Comparison of ENCODE assay signal across 1 cellular context in the genomic region with DNA sequence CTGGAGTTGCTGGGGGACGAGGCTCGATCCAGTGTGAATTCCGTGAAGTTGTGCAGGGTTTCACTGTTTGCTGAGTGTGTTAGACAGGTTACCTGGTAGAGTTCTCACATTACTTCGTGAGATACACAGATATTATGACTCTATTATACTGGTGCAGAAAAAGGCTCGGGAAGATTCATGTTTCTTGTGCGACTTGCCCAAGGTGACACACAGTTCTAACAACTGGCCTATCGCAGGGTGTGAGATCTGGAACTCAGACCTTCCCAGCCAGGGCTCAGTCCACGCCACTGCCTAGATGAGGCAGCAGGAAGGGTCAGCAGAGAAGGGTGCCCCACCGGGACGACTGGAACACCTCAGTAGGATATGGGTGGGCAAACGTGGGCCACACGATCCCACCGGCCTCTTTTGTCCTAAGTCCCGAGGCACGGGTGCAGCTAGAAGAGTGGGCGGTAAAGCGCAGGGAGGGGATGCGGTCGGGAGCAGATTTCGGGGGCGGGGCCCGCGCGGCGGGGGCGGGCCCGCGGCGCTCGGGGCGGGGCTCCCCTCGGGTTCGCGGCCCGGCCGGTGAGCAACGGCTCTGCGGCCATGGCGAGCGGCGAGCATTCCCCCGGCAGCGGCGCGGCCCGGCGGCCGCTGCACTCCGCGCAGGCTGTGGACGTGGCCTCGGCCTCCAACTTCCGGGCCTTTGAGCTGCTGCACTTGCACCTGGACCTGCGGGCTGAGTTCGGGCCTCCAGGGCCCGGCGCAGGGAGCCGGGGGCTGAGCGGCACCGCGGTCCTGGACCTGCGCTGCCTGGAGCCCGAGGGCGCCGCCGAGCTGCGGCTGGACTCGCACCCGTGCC.
TF ChIP-seq lines count a peak whose summit lies in the region.

A gene with protein sequence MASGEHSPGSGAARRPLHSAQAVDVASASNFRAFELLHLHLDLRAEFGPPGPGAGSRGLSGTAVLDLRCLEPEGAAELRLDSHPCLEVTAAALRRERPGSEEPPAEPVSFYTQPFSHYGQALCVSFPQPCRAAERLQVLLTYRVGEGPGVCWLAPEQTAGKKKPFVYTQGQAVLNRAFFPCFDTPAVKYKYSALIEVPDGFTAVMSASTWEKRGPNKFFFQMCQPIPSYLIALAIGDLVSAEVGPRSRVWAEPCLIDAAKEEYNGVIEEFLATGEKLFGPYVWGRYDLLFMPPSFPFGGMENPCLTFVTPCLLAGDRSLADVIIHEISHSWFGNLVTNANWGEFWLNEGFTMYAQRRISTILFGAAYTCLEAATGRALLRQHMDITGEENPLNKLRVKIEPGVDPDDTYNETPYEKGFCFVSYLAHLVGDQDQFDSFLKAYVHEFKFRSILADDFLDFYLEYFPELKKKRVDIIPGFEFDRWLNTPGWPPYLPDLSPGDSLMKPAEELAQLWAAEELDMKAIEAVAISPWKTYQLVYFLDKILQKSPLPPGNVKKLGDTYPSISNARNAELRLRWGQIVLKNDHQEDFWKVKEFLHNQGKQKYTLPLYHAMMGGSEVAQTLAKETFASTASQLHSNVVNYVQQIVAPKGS (plus strand): TSS at position 567 of the 841 bp plus-strand sequence. CDS start 19 bp downstream, at position 586.

TF ChIP-seq in HEK293, 187 proteins besides CTCF, POLR2A, EP300 and RAD21 (continued from another document and continues in another):
- TF ChIP-seq, protein P1, sequence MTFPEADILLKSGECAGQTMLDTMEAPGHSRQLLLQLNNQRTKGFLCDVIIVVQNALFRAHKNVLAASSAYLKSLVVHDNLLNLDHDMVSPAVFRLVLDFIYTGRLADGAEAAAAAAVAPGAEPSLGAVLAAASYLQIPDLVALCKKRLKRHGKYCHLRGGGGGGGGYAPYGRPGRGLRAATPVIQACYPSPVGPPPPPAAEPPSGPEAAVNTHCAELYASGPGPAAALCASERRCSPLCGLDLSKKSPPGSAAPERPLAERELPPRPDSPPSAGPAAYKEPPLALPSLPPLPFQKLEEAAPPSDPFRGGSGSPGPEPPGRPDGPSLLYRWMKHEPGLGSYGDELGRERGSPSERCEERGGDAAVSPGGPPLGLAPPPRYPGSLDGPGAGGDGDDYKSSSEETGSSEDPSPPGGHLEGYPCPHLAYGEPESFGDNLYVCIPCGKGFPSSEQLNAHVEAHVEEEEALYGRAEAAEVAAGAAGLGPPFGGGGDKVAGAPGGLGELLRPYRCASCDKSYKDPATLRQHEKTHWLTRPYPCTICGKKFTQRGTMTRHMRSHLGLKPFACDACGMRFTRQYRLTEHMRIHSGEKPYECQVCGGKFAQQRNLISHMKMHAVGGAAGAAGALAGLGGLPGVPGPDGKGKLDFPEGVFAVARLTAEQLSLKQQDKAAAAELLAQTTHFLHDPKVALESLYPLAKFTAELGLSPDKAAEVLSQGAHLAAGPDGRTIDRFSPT (tag by site-specific recombination; IDR thresholded peaks at IDR 0.05) = no peak
- TF ChIP-seq ZFP3 (tag by site-specific recombination; IDR thresholded peaks at IDR 0.05; ENCODE audit: low read depth) = no peak
- TF ChIP-seq ZNF433 (tag by site-specific recombination; IDR thresholded peaks at IDR 0.05; ENCODE audit: low read depth) = no peak
- TF ChIP-seq ZNF596 (tag by site-specific recombination; IDR thresholded peaks at IDR 0.05) = 0 out of 2 replicates have a peak, but pooled peaks have one; percentile 29
- no peak for TF ChIP-seq ZNF658 (tag by site-specific recombination; IDR thresholded peaks at IDR 0.05)
- no peak for TF ChIP-seq SP7 (tag by site-specific recombination; IDR thresholded peaks at IDR 0.05)
- no peak for TF ChIP-seq SCRT1 (tag by site-specific recombination; IDR thresholded peaks at IDR 0.05; ENCODE audit: borderline replicate concordance)
- no peak for TF ChIP-seq ZFP37 (tag by site-specific recombination; IDR thresholded peaks at IDR 0.05)
- no peak for TF ChIP-seq ZBTB21 (tag by site-specific recombination; IDR thresholded peaks at IDR 0.05)
- no peak for TF ChIP-seq ZNF221 (tag by site-specific recombination; IDR thresholded peaks at IDR 0.05; ENCODE audit: borderline replicate concordance)
- no peak for TF ChIP-seq PRDM4 (tag by site-specific recombination; IDR thresholded peaks at IDR 0.05)
- no peak for TF ChIP-seq ZNF37A (tag by site-specific recombination; IDR thresholded peaks at IDR 0.05)
- no peak for TF ChIP-seq SALL2 (tag by site-specific recombination; IDR thresholded peaks at IDR 0.05; ENCODE audit: borderline replicate concordance)
- no peak for TF ChIP-seq ZNF544 (tag by site-specific recombination; IDR thresholded peaks at IDR 0.05)
- no peak for TF ChIP-seq ZNF677 (tag by site-specific recombination; IDR thresholded peaks at IDR 0.05)
- TF ChIP-seq ZBTB17 (tag by site-specific recombination; IDR thresholded peaks at IDR 0.05) = peak; percentile 73
- TF ChIP-seq ZSCAN16 (tag by site-specific recombination; IDR thresholded peaks at IDR 0.05) = no peak
- TF ChIP-seq MEIS1 (CRISPR knock-in tag; IDR thresholded peaks at IDR 0.05; ENCODE audit: borderline replicate concordance) = no peak
- TF ChIP-seq, protein P2, sequence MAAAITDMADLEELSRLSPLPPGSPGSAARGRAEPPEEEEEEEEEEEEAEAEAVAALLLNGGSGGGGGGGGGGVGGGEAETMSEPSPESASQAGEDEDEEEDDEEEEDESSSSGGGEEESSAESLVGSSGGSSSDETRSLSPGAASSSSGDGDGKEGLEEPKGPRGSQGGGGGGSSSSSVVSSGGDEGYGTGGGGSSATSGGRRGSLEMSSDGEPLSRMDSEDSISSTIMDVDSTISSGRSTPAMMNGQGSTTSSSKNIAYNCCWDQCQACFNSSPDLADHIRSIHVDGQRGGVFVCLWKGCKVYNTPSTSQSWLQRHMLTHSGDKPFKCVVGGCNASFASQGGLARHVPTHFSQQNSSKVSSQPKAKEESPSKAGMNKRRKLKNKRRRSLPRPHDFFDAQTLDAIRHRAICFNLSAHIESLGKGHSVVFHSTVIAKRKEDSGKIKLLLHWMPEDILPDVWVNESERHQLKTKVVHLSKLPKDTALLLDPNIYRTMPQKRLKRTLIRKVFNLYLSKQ (tag by site-specific recombination; IDR thresholded peaks at IDR 0.05; ENCODE audit: borderline replicate concordance) = no peak
- no peak for TF ChIP-seq ZNF530 (tag by site-specific recombination; IDR thresholded peaks at IDR 0.05; ENCODE audit: low read depth)
- no peak for TF ChIP-seq TCF7L2 (IDR thresholded peaks at IDR 0.05; ENCODE audit: borderline replicate concordance, low read depth, low read length)
- TF ChIP-seq ZNF621 (tag by site-specific recombination; IDR thresholded peaks at IDR 0.05) = no peak
- TF ChIP-seq ZNF24 (tag by site-specific recombination; IDR thresholded peaks at IDR 0.05) = no peak
- TF ChIP-seq SETDB1 (IDR thresholded peaks at IDR 0.05; ENCODE audit: insufficient read length, low read length) = no peak
- TF ChIP-seq ZNF777 (tag by site-specific recombination; IDR thresholded peaks at IDR 0.05; ENCODE audit: borderline replicate concordance) = no peak
- TF ChIP-seq ZNF362 (tag by site-specific recombination; IDR thresholded peaks at IDR 0.05) = no peak
- peak; percentile 70; the same call in 1 of the 2 replicates for TF ChIP-seq ZNF184 (tag by site-specific recombination; IDR thresholded peaks at IDR 0.05)
- TF ChIP-seq BCL11B (tag by site-specific recombination; IDR thresholded peaks at IDR 0.05; ENCODE audit: low read depth) = no peak
- TF ChIP-seq ZNF843 (tag by site-specific recombination; IDR thresholded peaks at IDR 0.05) = no peak
- no peak for TF ChIP-seq GFI1B (tag by site-specific recombination; IDR thresholded peaks at IDR 0.05)
- no peak for TF ChIP-seq ZNF175 (tag by site-specific recombination; IDR thresholded peaks at IDR 0.05)
- TF ChIP-seq ZNF792 (tag by site-specific recombination; IDR thresholded peaks at IDR 0.05) = no peak
- no peak for TF ChIP-seq GLI2 (tag by site-specific recombination; IDR thresholded peaks at IDR 0.05; ENCODE audit: borderline replicate concordance, low read depth)
- no peak for TF ChIP-seq GLIS1 (tag by site-specific recombination; IDR thresholded peaks at IDR 0.05)
- peak; percentile 54 for TF ChIP-seq SP3 (tag by site-specific recombination; IDR thresholded peaks at IDR 0.05)
- TF ChIP-seq ZNF473 (tag by site-specific recombination; IDR thresholded peaks at IDR 0.05) = no peak
- no peak for TF ChIP-seq ZIC2 (tag by site-specific recombination; IDR thresholded peaks at IDR 0.05)
- TF ChIP-seq ZBTB8A (tag by site-specific recombination; IDR thresholded peaks at IDR 0.05) = no peak
- no peak for TF ChIP-seq ZNF19 (tag by site-specific recombination; IDR thresholded peaks at IDR 0.05; ENCODE audit: low read depth)
- TF ChIP-seq, protein P3, sequence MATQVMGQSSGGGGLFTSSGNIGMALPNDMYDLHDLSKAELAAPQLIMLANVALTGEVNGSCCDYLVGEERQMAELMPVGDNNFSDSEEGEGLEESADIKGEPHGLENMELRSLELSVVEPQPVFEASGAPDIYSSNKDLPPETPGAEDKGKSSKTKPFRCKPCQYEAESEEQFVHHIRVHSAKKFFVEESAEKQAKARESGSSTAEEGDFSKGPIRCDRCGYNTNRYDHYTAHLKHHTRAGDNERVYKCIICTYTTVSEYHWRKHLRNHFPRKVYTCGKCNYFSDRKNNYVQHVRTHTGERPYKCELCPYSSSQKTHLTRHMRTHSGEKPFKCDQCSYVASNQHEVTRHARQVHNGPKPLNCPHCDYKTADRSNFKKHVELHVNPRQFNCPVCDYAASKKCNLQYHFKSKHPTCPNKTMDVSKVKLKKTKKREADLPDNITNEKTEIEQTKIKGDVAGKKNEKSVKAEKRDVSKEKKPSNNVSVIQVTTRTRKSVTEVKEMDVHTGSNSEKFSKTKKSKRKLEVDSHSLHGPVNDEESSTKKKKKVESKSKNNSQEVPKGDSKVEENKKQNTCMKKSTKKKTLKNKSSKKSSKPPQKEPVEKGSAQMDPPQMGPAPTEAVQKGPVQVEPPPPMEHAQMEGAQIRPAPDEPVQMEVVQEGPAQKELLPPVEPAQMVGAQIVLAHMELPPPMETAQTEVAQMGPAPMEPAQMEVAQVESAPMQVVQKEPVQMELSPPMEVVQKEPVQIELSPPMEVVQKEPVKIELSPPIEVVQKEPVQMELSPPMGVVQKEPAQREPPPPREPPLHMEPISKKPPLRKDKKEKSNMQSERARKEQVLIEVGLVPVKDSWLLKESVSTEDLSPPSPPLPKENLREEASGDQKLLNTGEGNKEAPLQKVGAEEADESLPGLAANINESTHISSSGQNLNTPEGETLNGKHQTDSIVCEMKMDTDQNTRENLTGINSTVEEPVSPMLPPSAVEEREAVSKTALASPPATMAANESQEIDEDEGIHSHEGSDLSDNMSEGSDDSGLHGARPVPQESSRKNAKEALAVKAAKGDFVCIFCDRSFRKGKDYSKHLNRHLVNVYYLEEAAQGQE (tag by site-specific recombination; IDR thresholded peaks at IDR 0.05) = no peak
- TF ChIP-seq ZNF23 (tag by site-specific recombination; IDR thresholded peaks at IDR 0.05; ENCODE audit: borderline replicate concordance) = no peak
- TF ChIP-seq, protein P4, sequence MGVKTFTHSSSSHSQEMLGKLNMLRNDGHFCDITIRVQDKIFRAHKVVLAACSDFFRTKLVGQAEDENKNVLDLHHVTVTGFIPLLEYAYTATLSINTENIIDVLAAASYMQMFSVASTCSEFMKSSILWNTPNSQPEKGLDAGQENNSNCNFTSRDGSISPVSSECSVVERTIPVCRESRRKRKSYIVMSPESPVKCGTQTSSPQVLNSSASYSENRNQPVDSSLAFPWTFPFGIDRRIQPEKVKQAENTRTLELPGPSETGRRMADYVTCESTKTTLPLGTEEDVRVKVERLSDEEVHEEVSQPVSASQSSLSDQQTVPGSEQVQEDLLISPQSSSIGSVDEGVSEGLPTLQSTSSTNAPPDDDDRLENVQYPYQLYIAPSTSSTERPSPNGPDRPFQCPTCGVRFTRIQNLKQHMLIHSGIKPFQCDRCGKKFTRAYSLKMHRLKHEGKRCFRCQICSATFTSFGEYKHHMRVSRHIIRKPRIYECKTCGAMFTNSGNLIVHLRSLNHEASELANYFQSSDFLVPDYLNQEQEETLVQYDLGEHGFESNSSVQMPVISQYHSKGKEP (tag by site-specific recombination; IDR thresholded peaks at IDR 0.05) = peak; percentile 52; the same call in 1 of the 2 replicates
- TF ChIP-seq ZNF76 (tag by site-specific recombination; IDR thresholded peaks at IDR 0.05; ENCODE audit: borderline replicate concordance, low read depth) = no peak
- peak; percentile 74 for TF ChIP-seq ZFHX2 (tag by site-specific recombination; conservative IDR thresholded peaks at IDR 0.05)
- TF ChIP-seq YY1 (tag by site-specific recombination; IDR thresholded peaks at IDR 0.05) = peak; percentile 76; the same call in 1 of the 2 replicates
- no peak for TF ChIP-seq ZNF785 (tag by site-specific recombination; IDR thresholded peaks at IDR 0.05)
